In the genomic region with DNA sequence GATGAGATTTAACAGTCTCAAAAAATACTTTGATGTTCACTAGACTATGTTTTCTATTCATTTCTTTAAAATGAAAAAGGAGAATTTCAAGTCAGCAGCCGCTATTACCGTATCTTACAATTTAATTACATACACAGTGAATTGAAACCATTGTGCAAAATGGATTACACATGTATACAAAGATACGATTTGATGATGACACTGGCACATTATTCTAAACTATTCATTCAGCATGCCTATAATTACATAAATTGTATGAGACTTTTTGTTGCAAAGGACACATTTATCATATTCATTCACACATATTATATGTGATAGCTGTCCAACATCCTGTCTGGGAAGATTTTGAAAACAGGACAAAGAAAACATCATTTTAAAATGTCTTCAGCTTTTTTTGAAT, we compare ENCODE assay signal across 22 cellular contexts.
"Had no signal": no experiment of that assay in that cellular context is flagged by ENCODE, and none has a peak within 500 bp of the region (broad histone marks: within the 10 kb centered on the region; RNA-seq: fewer than 3 reads in every experiment).

No MANE protein-coding gene starts in this region.

- H3K27ac ChIP-seq: colonic mucosa, foreskin keratinocyte, hepatocyte, neutrophil, spleen, thoracic aorta, transverse colon had no signal

- H3K4me3 Mint-ChIP-seq: endodermal cell; naive B cell; nephron; stimulated activated naive B cell treated with anti-CD40 and anti-IgM and Interleukin-4, amounts not matched to agents 10 μg/mL and 1 μg/mL and 100 μg/mL, for 72 hours; stimulated activated naive CD8-positive, alpha-beta T cell treated with anti-CD3 and anti-CD28 coated beads, Interleukin-15, amount 100 ng/mL, for 72 hours had no signal

- DNase-seq: colonic mucosa; dermis blood vessel endothelial cell; endodermal cell; foreskin keratinocyte; head of caudate nucleus; left colon; left ventricle myocardium superior; mesenchymal stem cell; naive B cell; spleen; stimulated activated CD4-positive, alpha-beta T cell treated with anti-CD3 and anti-CD28 coated beads, Interleukin-15, amount 100 ng/mL, for 24 hours; stimulated activated CD4-positive, alpha-beta T cell treated with anti-CD3 and anti-CD28 coated beads, Interleukin-1b, Interleukin-23, amount 100 ng/mL, for 48 hours; stimulated activated CD4-positive, alpha-beta T cell treated with anti-CD3 and anti-CD28 coated beads, Interleukin-4, amount 100 ng/mL, for 24 hours; stimulated activated naive B cell treated with anti-CD40 and anti-IgM and Interleukin-4, amounts not matched to agents 10 μg/mL and 1 μg/mL and 100 μg/mL, for 72 hours; stimulated activated naive CD8-positive, alpha-beta T cell treated with anti-CD3 and anti-CD28 coated beads, Interleukin-15, amount 100 ng/mL, for 72 hours; transverse colon had no signal

- H3K4me1 Mint-ChIP-seq: naive B cell; nephron; stimulated activated naive CD8-positive, alpha-beta T cell treated with anti-CD3 and anti-CD28 coated beads, Interleukin-15, amount 100 ng/mL, for 72 hours had no signal

- H3K27ac Mint-ChIP-seq: endodermal cell; naive B cell; nephron; stimulated activated naive B cell treated with anti-CD40 and anti-IgM and Interleukin-4, amounts not matched to agents 10 μg/mL and 1 μg/mL and 100 μg/mL, for 72 hours; stimulated activated naive CD8-positive, alpha-beta T cell treated with anti-CD3 and anti-CD28 coated beads, Interleukin-15, amount 100 ng/mL, for 72 hours had no signal

- ATAC-seq: foreskin keratinocyte; left colon; left ventricle myocardium superior; sciatic nerve; stimulated activated naive B cell treated with anti-CD40 and anti-IgM and Interleukin-4, amounts not matched to agents 10 μg/mL and 1 μg/mL and 100 μg/mL, for 72 hours; stimulated activated naive CD8-positive, alpha-beta T cell treated with anti-CD3 and anti-CD28 coated beads, Interleukin-15, amount 100 ng/mL, for 72 hours had no signal

- H3K4me2 ChIP-seq: hepatocyte had no signal

- H2AFZ ChIP-seq: hepatocyte had no signal

- H3K4me1 ChIP-seq: colonic mucosa, foreskin keratinocyte, spleen, transverse colon had no signal

- H3K36me3 ChIP-seq: colonic mucosa, neutrophil, spleen, thoracic aorta, transverse colon had no signal

- H3K27me3 ChIP-seq: colonic mucosa, foreskin keratinocyte, hepatocyte, neutrophil, spleen, transverse colon had no signal

- H3K4me3 ChIP-seq: colonic mucosa, hepatocyte, lung, spleen, thoracic aorta, transverse colon had no signal

- H3K27me3 Mint-ChIP-seq: naive B cell; stimulated activated naive B cell treated with anti-CD40 and anti-IgM and Interleukin-4, amounts not matched to agents 10 μg/mL and 1 μg/mL and 100 μg/mL, for 72 hours; stimulated activated naive CD8-positive, alpha-beta T cell treated with anti-CD3 and anti-CD28 coated beads, Interleukin-15, amount 100 ng/mL, for 72 hours had no signal

- H3K79me2 ChIP-seq: hepatocyte had no signal

- H3K9me3 ChIP-seq: colonic mucosa, neutrophil, thoracic aorta had no signal
